8 cellular contexts compared by ENCODE assay signal in genomic region chr2:204072443-204073324, GRCh38.
DNase-seq lines count a peak whose midpoint lies in the region; ATAC-seq, FAIRE-seq and TF ChIP-seq lines count a peak whose summit lies in the region.

No MANE protein-coding gene starts in this region.

- intact Hi-C loops in kidney (cut with DNase I), result no loop called here

- H3K27ac ChIP-seq in Peyer's patch, result no peak overlapping the region
- H3K27ac ChIP-seq in kidney (ENCODE audit: low read depth in 2 of 2, low read length in 2 of 2), result no peak overlapping the region

- peak in 4 of 6 experiments; percentile 32 to 43 (median 36) for TF ChIP-seq CTCF in Peyer's patch (IDR thresholded peaks at IDR 0.05)
- peak; percentile 24 for TF ChIP-seq CTCF in kidney (IDR thresholded peaks at IDR 0.05; ENCODE audit: borderline replicate concordance, extremely low read depth, insufficient read depth)

- no peak overlapping the region for H3K9ac ChIP-seq in kidney (ENCODE audit: low read length in 2 of 2)

- H3K4me1 ChIP-seq in Peyer's patch (no peaks in the 10 kb centered on the region), kidney (ENCODE audit: control insufficient read depth in 1 of 2, insufficient read depth in 1 of 2, low read depth in 1 of 2, low read length in 2 of 2) (no peaks in the 10 kb centered on the region)

- no peak for TF ChIP-seq POLR2A in Peyer's patch (IDR thresholded peaks at IDR 0.05)

- H3K4me3 ChIP-seq in Peyer's patch (no peak overlapping the region), kidney (ENCODE audit: low read length in 2 of 2) (no peak overlapping the region)

- H3K27me3 ChIP-seq in Peyer's patch, result no peaks in the 10 kb centered on the region

- no peak for FAIRE-seq in kidney (lab: Jason Lieb, UNC)

- H3K9me3 ChIP-seq in Peyer's patch (no peaks in the 10 kb centered on the region), kidney (ENCODE audit: control insufficient read depth in 1 of 2, low read length in 2 of 2) (no peaks in the 10 kb centered on the region)

- no peaks in the 10 kb centered on the region for H3K36me3 ChIP-seq in Peyer's patch
- H3K36me3 ChIP-seq in kidney (ENCODE audit: control insufficient read depth in 1 of 2, insufficient read depth in 2 of 2, low read length in 2 of 2), result no peaks in the 10 kb centered on the region

- DNase-seq in COLO829 (ENCODE audit: low spot score), result peak; percentile 73
- peak in 2 of 3 donors; percentile 48 to 62 for DNase-seq in Peyer's patch
- peak in 3 of 4 experiments; percentile 6 to 44 (median 43) for DNase-seq in activated naive CD4-positive, alpha-beta T cell (lab: John Stamatoyannopoulos, UW)
- no peak for DNase-seq in kidney
- DNase-seq in stimulated activated CD8-positive, alpha-beta memory T cell treated with anti-CD3 and anti-CD28 coated beads, Interleukin-2, amount 100 ng/mL, for 48 hours (ENCODE audit: low read depth in 2 of 2), result peak; percentile 54 to 69
- DNase-seq in NOMO-1 (lab: John Stamatoyannopoulos, UW; ENCODE audit: unreplicated experiment in 2 of 2), result no peak

- ATAC-seq in GM21515 (IDR thresholded peaks at IDR 0.05; ENCODE audit: unreplicated experiment) (peak; percentile 56), HG02571 (IDR thresholded peaks at IDR 0.05; ENCODE audit: unreplicated experiment) (no peak)

Comparison
In these comparisons a context has a peak if more than half of its experiments do, and no peak if none do; other contexts are left out.
1. DNase-seq: peak in COLO829 (single experiment), Peyer's patch (2 of 3), activated naive CD4-positive, alpha-beta T cell (3 of 4) and stimulated activated CD8-positive, alpha-beta memory T cell treated with anti-CD3 and anti-CD28 coated beads, Interleukin-2, amount 100 ng/mL, for 48 hours (2 of 2); none in kidney (single experiment) and NOMO-1 (0 of 2).